ENCODE assay signal across 8 cellular contexts in the genomic region with DNA sequence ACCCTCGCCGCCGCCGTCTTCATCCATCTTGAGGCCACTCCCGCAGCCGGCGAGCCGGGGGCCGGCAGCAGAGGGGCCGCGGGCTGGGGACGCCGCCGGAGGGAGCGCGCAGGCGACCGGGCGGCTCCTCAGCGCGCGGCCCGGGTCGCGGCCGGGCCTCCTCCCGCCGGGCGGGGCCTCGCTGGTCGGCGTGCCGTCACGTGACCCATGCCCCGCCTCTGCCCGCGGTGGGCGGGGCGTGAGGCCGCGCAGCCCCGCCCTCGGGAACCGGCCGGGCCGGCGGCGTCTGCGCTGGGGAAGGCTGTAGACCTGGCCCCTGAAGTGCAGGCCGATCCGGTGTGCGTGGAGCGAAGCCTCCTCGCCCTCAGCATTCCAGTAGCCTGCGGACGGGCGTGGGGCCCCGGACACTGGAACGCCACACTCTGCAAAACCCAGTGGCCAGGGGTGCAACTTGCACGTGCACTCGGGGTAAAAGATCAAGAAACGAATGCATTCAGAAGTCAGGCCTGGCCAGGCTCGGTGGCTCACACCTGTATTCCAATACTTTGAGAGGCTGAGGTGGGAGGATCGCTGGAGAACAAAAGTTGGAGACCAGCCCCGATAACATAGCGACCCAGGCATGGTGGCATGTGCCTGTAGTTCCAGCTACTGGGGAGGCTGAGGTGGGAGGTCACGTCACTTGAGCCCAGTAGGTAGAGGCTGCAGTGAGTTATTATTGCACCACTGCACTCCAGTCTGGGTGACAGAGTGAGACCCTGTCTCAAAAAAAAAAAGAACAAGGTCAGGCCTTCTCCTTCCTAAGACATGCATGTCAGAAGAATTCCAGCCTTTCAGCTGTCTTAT. TPM values are rescaled to one million over a fixed set of nuclear protein-coding genes. Genes with fewer than 3 reads are reported as not detected.
DNase-seq lines count a peak whose midpoint lies in the region; ATAC-seq and TF ChIP-seq lines count a peak whose summit lies in the region.

Gene CYTH3 (minus strand): TSS at position 144 of the 843 bp plus-strand sequence. CDS start 117 bp downstream, at position 27.

- DNase-seq in 8988T: peak; percentile 95
- peak; percentile 34 for DNase-seq in NCI-H2196 treated with DMSO at 0.1 percent for 48 hours (lab: John Stamatoyannopoulos, UW; ENCODE audit: unreplicated experiment)
- DNase-seq in activated CD4-positive, alpha-beta T cell treated with anti-CD3 and anti-CD28 coated beads for 1 hour: peak; percentile 67
- DNase-seq in chondrocyte (ENCODE audit: low spot score): no peak
- DNase-seq in kidney tubule cell (ENCODE audit: low spot score): peak; percentile 86
- DNase-seq in stimulated activated CD4-positive, alpha-beta T cell treated with anti-CD3 and anti-CD28 coated beads, Interleukin-15, amount 100 ng/mL, for 48 hours (ENCODE audit: low read depth in 2 of 2): peak; percentile 35 to 70

- peaks cover 69% of the 10 kb centered on the region for H3K4me1 Mint-ChIP-seq in chondrocyte (ENCODE audit: low read depth)

- no peak for TF ChIP-seq CTCF in chondrocyte (IDR thresholded peaks at IDR 0.05)

- H3K27ac Mint-ChIP-seq in chondrocyte (ENCODE audit: unreplicated experiment): peak within 1 kb of the TSS; percentile 93

- peak; percentile 87 for ATAC-seq in GM18498 (IDR thresholded peaks at IDR 0.05; ENCODE audit: unreplicated experiment)
- ATAC-seq in HG02943 (IDR thresholded peaks at IDR 0.05; ENCODE audit: low read depth, unreplicated experiment): peak; percentile 57

- H3K9me3 Mint-ChIP-seq in chondrocyte (ENCODE audit: low read depth): no peaks in the 10 kb centered on the region

- peak within 1 kb of the TSS; percentile 94 for H3K4me3 Mint-ChIP-seq in chondrocyte (ENCODE audit: unreplicated experiment)

- H3K27me3 Mint-ChIP-seq in chondrocyte (ENCODE audit: low read depth): no peaks in the 10 kb centered on the region

- no peaks in the 10 kb centered on the region for H3K36me3 Mint-ChIP-seq in chondrocyte (ENCODE audit: low read depth)

RNA-seq across cellular contexts. Expression of gene CYTH3, which starts in this region (rescaled TPM):
- total RNA-seq in chondrocyte: 52.9 to 59.7 TPM (median 58.4 TPM) in 3 replicates
